In the genomic region with DNA sequence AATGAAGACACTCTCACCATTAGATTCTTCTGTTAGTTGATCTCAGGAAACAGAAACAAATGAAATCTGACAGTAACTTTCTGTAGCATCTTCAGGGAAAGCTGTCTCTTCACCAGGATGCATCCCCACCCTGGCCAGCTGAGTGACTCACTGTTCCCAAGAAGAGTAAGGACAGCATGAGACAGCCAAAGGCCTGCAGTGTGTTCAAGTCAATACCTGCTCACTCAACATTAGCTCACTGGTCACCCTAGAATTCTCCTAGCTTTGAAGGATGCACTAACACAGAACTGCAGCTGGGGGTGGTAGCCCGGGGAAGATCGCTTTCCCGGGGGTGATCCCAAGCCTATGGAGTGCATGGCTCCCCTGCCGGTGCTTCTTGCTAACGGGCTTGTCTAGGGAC, we compare ENCODE assay signal across 11 cellular contexts. TPM values are rescaled to one million over a fixed set of nuclear protein-coding genes. Genes with fewer than 3 reads are reported as not detected.
DNase-seq lines count a peak whose midpoint lies in the region; ATAC-seq and TF ChIP-seq lines count a peak whose summit lies in the region.
"Had no signal": no experiment of that assay in that cellular context is flagged by ENCODE, and none has a peak within 500 bp of the region (broad histone marks: within the 10 kb centered on the region; RNA-seq: fewer than 3 reads in every experiment).

No MANE protein-coding gene starts in this region.

- H3K79me1 ChIP-seq in trophoblast cell (ENCODE audit: low read length) = peaks cover 5% of the 10 kb centered on the region

- peaks cover 2% of the 10 kb centered on the region for H3K9me3 ChIP-seq in trophoblast cell (ENCODE audit: insufficient read depth, low read depth, low read length)
- H3K9me3 ChIP-seq: pancreas had no signal

- H3K14ac ChIP-seq in trophoblast cell (ENCODE audit: low read length) = peak overlapping the region; percentile 2

- ATAC-seq in GM21786 (IDR thresholded peaks at IDR 0.05; ENCODE audit: unreplicated experiment) = no peak

- no peak overlapping the region for H2AFZ ChIP-seq in trophoblast cell (ENCODE audit: insufficient read depth, low read length, poor library complexity)

- no peaks in the 10 kb centered on the region for H3K27me3 ChIP-seq in trophoblast cell (ENCODE audit: insufficient read depth, low read length)
- H3K27me3 ChIP-seq: pancreas had no signal

- peak overlapping the region; percentile 25 for H2BK120ac ChIP-seq in trophoblast cell (ENCODE audit: insufficient read depth, low read length, poor library complexity)

- H3K4me2 ChIP-seq in trophoblast cell (ENCODE audit: low read length) = no peak overlapping the region

- H3K4me3 ChIP-seq in fibroblast of mammary gland (ENCODE audit: control insufficient read depth, low read depth, low read length) (no peak overlapping the region), trophoblast cell (ENCODE audit: low read depth, low read length) (no peak overlapping the region)
- H3K4me3 ChIP-seq: pancreas had no signal

- H3K4ac ChIP-seq in trophoblast cell (ENCODE audit: low read depth, low read length) = no peak overlapping the region

- DNase-seq in AG08395 (ENCODE audit: low spot score) = peak; percentile 78
- peak; percentile 43 for DNase-seq in RKO (ENCODE audit: low spot score)
- DNase-seq in fibroblast of mammary gland (ENCODE audit: low read depth) = peak; percentile 94
- DNase-seq in trophoblast cell = no peak
- no peak for DNase-seq in SHP77 (lab: John Stamatoyannopoulos, UW)
- no peak for DNase-seq in NCI-H1092 treated with DMSO at 0.1 percent for 48 hours (lab: John Stamatoyannopoulos, UW)
- no peak for DNase-seq in NK-92 (lab: John Stamatoyannopoulos, UW; ENCODE audit: unreplicated experiment)
- DNase-seq: cortex of kidney, DND-41 had no signal

- H3K79me2 ChIP-seq in trophoblast cell (ENCODE audit: control insufficient read depth, insufficient read depth, low read length, poor library complexity) = no peaks in the 10 kb centered on the region

- H2BK5ac ChIP-seq in trophoblast cell (ENCODE audit: low read depth, low read length, poor library complexity) = peak overlapping the region; percentile 2

- TF ChIP-seq CTCF in fibroblast of mammary gland (conservative IDR thresholded peaks at IDR 0.05; ENCODE audit: control insufficient read depth, insufficient read depth, low read depth, low read length) = peak; percentile 47

- H4K8ac ChIP-seq in trophoblast cell (ENCODE audit: low read depth, low read length) = peak overlapping the region; percentile 37

- H3K9ac ChIP-seq in trophoblast cell (ENCODE audit: low read length) = no peak overlapping the region

- no peak overlapping the region for H3K23ac ChIP-seq in trophoblast cell (ENCODE audit: low read length)

- no peak overlapping the region for H4K12ac ChIP-seq in trophoblast cell (ENCODE audit: low read depth, low read length)

- H3K36me3 ChIP-seq in trophoblast cell (ENCODE audit: control insufficient read depth in 1 of 2, insufficient read depth in 2 of 2, low read length in 2 of 2) = peaks cover 14 to 27% of the 10 kb centered on the region in 2 experiments

- no peak overlapping the region for H3K18ac ChIP-seq in trophoblast cell (ENCODE audit: low read length)

- peaks cover 21 to 25% of the 10 kb centered on the region in 2 experiments for H3K4me1 ChIP-seq in trophoblast cell (ENCODE audit: control insufficient read depth in 1 of 2, insufficient read depth in 2 of 2, low read length in 2 of 2)
- H3K4me1 ChIP-seq: pancreas had no signal

- WGBS in trophoblast cell (ENCODE audit: extremely low coverage, insufficient coverage, insufficient read length) = no CpG with 5 or more reads among the region's 5 CpGs

- peak overlapping the region; percentile 34 for H4K91ac ChIP-seq in trophoblast cell (ENCODE audit: low read depth, low read length)

- H2AK5ac ChIP-seq in trophoblast cell (ENCODE audit: low read length) = no peak overlapping the region

- peak overlapping the region; percentile 19 for H3K27ac ChIP-seq in trophoblast cell (ENCODE audit: low read depth, low read length)

- no peak overlapping the region for H2BK12ac ChIP-seq in trophoblast cell (ENCODE audit: low read length)

RNA-seq across cellular contexts. Expression of a gene that starts 28.2 kb away (rescaled TPM):
- polyA plus RNA-seq in trophoblast cell (2013) = 0.22 and 0.29 TPM in 2 replicates

Comparison
In these comparisons a context has a peak if more than half of its experiments do, and no peak if none do; other contexts are left out.
1. DNase-seq: peak in AG08395 (single experiment), RKO (single experiment) and fibroblast of mammary gland (single experiment); none in trophoblast cell (0 of 2), SHP77 (0 of 2), NCI-H1092 treated with DMSO at 0.1 percent for 48 hours (single experiment) and NK-92 (single experiment).